In genomic region chr9:108517591-108518365, GRCh38 we compare ENCODE assay signal across 30 cellular contexts.
"Had no signal": no experiment of that assay in that cellular context is flagged by ENCODE, and none has a peak within 500 bp of the region (broad histone marks: within the 10 kb centered on the region; RNA-seq: fewer than 3 reads in every experiment).

No MANE protein-coding gene starts in this region.

- H3K4me3 ChIP-seq: gastrocnemius medialis, lung, sigmoid colon, spleen, thoracic aorta, upper lobe of left lung had no signal

- H3K4me3 Mint-ChIP-seq: activated CD4-positive, alpha-beta T cell treated with anti-CD3 and anti-CD28 coated beads, Interleukin-2, amount 10 ng/mL, durations not matched to agents 7 days and 5 days; activated CD8-positive, alpha-beta memory T cell treated with anti-CD3 and anti-CD28 coated beads, Interleukin-2, amount 10 ng/mL, durations not matched to agents 7 days and 5 days; activated CD8-positive, alpha-beta T cell treated with anti-CD3 and anti-CD28 coated beads for 36 hours; activated naive CD4-positive, alpha-beta T cell treated with anti-CD3 and anti-CD28 coated beads, Interleukin-2, amount 50 U/mL, for 24 hours; brain; dendritic cell treated with granulocyte-macrophage colony-stimulating factor and Interleukin-4, amounts not matched to agents 40 ng/mL and 50 ng/mL, for 4 days; mesothelial cell of epicardium; T-cell; T-helper 2 cell treated with Interferon-gamma antibody and Interleukin-4, amounts not matched to agents 5 μg/mL and 100 μg/mL, for 36 hours had no signal

- H3K27ac Mint-ChIP-seq: activated CD4-positive, alpha-beta T cell treated with anti-CD3 and anti-CD28 coated beads, Interleukin-2, amount 10 ng/mL, durations not matched to agents 7 days and 5 days; activated CD8-positive, alpha-beta memory T cell treated with anti-CD3 and anti-CD28 coated beads, Interleukin-2, amount 10 ng/mL, durations not matched to agents 7 days and 5 days; activated CD8-positive, alpha-beta T cell treated with anti-CD3 and anti-CD28 coated beads for 36 hours; activated naive CD4-positive, alpha-beta T cell treated with anti-CD3 and anti-CD28 coated beads, Interleukin-2, amount 50 U/mL, for 24 hours; dendritic cell treated with granulocyte-macrophage colony-stimulating factor and Interleukin-4, amounts not matched to agents 40 ng/mL and 50 ng/mL, for 4 days; mesothelial cell of epicardium; T-cell; T-helper 2 cell treated with Interferon-gamma antibody and Interleukin-4, amounts not matched to agents 5 μg/mL and 100 μg/mL, for 36 hours had no signal

- H3K27me3 ChIP-seq: gastrocnemius medialis, neutrophil, sigmoid colon, spleen, upper lobe of left lung had no signal

- H3K36me3 Mint-ChIP-seq: activated CD8-positive, alpha-beta memory T cell treated with anti-CD3 and anti-CD28 coated beads, Interleukin-2, amount 10 ng/mL, durations not matched to agents 7 days and 5 days; activated naive CD4-positive, alpha-beta T cell treated with anti-CD3 and anti-CD28 coated beads, Interleukin-2, amount 50 U/mL, for 24 hours; brain; mesothelial cell of epicardium; T-cell had no signal

- ATAC-seq: activated CD4-positive, CD25-positive, alpha-beta regulatory T cell treated with anti-CD3 and anti-CD28 coated beads, Interleukin-2, amount 50 U/mL, for 24 hours; activated CD8-positive, alpha-beta memory T cell treated with anti-CD3 and anti-CD28 coated beads, Interleukin-2, amount 10 ng/mL, durations not matched to agents 7 days and 5 days; activated CD8-positive, alpha-beta T cell treated with anti-CD3 and anti-CD28 coated beads for 36 hours; gastrocnemius medialis; left colon; T-cell had no signal

- H3K27ac ChIP-seq: gastrocnemius medialis, neutrophil, parathyroid adenoma, sigmoid colon, spleen, thoracic aorta, upper lobe of left lung, VCaP had no signal

- H3K27me3 Mint-ChIP-seq: activated CD4-positive, alpha-beta T cell treated with anti-CD3 and anti-CD28 coated beads, Interleukin-2, amount 10 ng/mL, durations not matched to agents 7 days and 5 days; activated CD8-positive, alpha-beta memory T cell treated with anti-CD3 and anti-CD28 coated beads, Interleukin-2, amount 10 ng/mL, durations not matched to agents 7 days and 5 days; activated CD8-positive, alpha-beta T cell treated with anti-CD3 and anti-CD28 coated beads for 36 hours; activated naive CD4-positive, alpha-beta T cell treated with anti-CD3 and anti-CD28 coated beads, Interleukin-2, amount 50 U/mL, for 24 hours; T-cell had no signal

- H3K36me3 ChIP-seq: gastrocnemius medialis, neutrophil, sigmoid colon, spleen, thoracic aorta, upper lobe of left lung had no signal

- H3K4me1 Mint-ChIP-seq: activated CD4-positive, alpha-beta T cell treated with anti-CD3 and anti-CD28 coated beads, Interleukin-2, amount 10 ng/mL, durations not matched to agents 7 days and 5 days; activated CD8-positive, alpha-beta memory T cell treated with anti-CD3 and anti-CD28 coated beads, Interleukin-2, amount 10 ng/mL, durations not matched to agents 7 days and 5 days; activated naive CD4-positive, alpha-beta T cell treated with anti-CD3 and anti-CD28 coated beads, Interleukin-2, amount 50 U/mL, for 24 hours; mesothelial cell of epicardium; T-cell had no signal

- H3K9me3 Mint-ChIP-seq: activated CD4-positive, alpha-beta T cell treated with anti-CD3 and anti-CD28 coated beads, Interleukin-2, amount 10 ng/mL, durations not matched to agents 7 days and 5 days; activated naive CD4-positive, alpha-beta T cell treated with anti-CD3 and anti-CD28 coated beads, Interleukin-2, amount 50 U/mL, for 24 hours; brain; dendritic cell treated with granulocyte-macrophage colony-stimulating factor and Interleukin-4, amounts not matched to agents 40 ng/mL and 50 ng/mL, for 4 days; mesothelial cell of epicardium; nephron; T-helper 2 cell treated with Interferon-gamma antibody and Interleukin-4, amounts not matched to agents 5 μg/mL and 100 μg/mL, for 36 hours had no signal

- H3K79me2 ChIP-seq: parathyroid adenoma had no signal

- H3K9ac ChIP-seq: parathyroid adenoma had no signal

- DNase-seq: activated CD4-positive, alpha-beta T cell treated with anti-CD3 and anti-CD28 coated beads, Interleukin-2, amount 10 ng/mL, durations not matched to agents 7 days and 5 days; activated CD8-positive, alpha-beta memory T cell treated with anti-CD3 and anti-CD28 coated beads, Interleukin-2, amount 10 ng/mL, durations not matched to agents 7 days and 5 days; activated CD8-positive, alpha-beta T cell treated with anti-CD3 and anti-CD28 coated beads for 36 hours; activated gamma-delta T cell treated with Interleukin-2 at 50 U/mL for 16 hours; anterior cingulate cortex; caudate nucleus; effector CD8-positive, alpha-beta T cell; erythroblast; gastrocnemius medialis; head of caudate nucleus; islet precursor cell; left colon; sigmoid colon; spleen; stimulated activated CD4-positive, alpha-beta T cell treated with anti-CD3 and anti-CD28 coated beads, Interleukin-4, amount 100 ng/mL, for 1 hour; stimulated activated naive CD4-positive, alpha-beta T cell treated with Interleukin-2 at 50 U/mL for 16 hours; T-cell; upper lobe of left lung had no signal

- H3K9me3 ChIP-seq: gastrocnemius medialis, neutrophil, sigmoid colon, spleen, thoracic aorta, upper lobe of left lung had no signal

- H2AFZ ChIP-seq: parathyroid adenoma had no signal

- H3K4me1 ChIP-seq: parathyroid adenoma, spleen, upper lobe of left lung had no signal
